Comparison of ENCODE assay signal across 1 cellular context in genomic region chr19:1632462-1633268, GRCh38.
TF ChIP-seq lines count a peak whose summit lies in the region.

No MANE protein-coding gene starts in this region.

TF ChIP-seq in SK-N-SH, 30 proteins besides CTCF, POLR2A, EP300 and RAD21 (continued from another document):
- TF ChIP-seq YY1 (IDR thresholded peaks at IDR 0.05; ENCODE audit: low read depth) (no peak), MAX (IDR thresholded peaks at IDR 0.05; ENCODE audit: low read depth) (no peak), NFIC (IDR thresholded peaks at IDR 0.05; ENCODE audit: borderline replicate concordance) (no peak), GATA2 (CRISPR knock-in tag; IDR thresholded peaks at IDR 0.05) (no peak), FOXJ3 (CRISPR knock-in tag; IDR thresholded peaks at IDR 0.05) (no peak), RXRA (IDR thresholded peaks at IDR 0.05; ENCODE audit: borderline replicate concordance, low read depth) (no peak), USF1 (IDR thresholded peaks at IDR 0.05; ENCODE audit: borderline replicate concordance, low read depth) (no peak), FOXM1 (IDR thresholded peaks at IDR 0.05; ENCODE audit: low read depth) (no peak), RCOR1 (IDR thresholded peaks at IDR 0.05; ENCODE audit: low read length) (no peak), ZBTB33 (IDR thresholded peaks at IDR 0.05; ENCODE audit: borderline replicate concordance, low read depth) (no peak), POLR2AphosphoS5 (IDR thresholded peaks at IDR 0.05; ENCODE audit: low read depth, low read length) (no peak)
